Comparison of ENCODE assay signal across 8 cellular contexts in the genomic region with DNA sequence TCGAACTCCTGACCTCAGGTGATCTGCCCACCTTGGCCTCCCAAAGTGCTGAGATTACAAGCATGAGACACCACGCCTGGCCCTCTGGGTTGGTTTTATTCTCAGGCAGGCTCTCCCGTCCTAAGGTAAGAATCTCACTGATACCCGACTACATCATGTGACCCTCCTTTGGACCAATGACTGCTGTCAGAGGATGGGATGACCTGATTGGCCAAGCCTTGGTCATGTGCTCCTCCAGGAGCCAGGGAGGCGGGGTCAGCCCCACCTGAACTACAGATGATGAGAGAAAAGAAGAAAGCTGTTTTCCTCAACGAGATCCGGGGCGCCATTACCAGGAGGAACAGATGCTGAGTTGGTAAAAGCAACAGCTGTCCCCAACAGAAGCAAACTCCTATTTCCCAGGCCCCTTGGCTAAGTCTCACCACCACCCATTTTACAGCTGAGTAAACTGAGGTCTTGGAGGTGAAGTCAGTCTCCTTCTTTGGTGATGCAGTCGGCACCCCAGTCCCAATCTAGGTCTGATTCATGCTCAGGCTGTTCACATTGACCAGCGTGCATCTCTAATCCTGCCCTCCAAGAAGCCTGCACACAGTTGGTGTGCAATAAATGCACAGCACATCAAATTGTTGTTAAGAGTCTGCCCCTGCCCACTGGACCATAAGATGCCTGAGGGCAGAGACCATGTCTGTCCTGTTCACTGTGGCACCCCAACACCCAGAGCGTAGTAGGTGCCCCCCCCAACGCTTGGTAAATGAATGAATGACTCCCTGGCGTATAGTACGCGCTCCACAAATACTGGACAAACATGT.
DNase-seq lines count a peak whose midpoint lies in the region; ATAC-seq, FAIRE-seq and TF ChIP-seq lines count a peak whose summit lies in the region.

No MANE protein-coding gene starts in this region.

- no peak for FAIRE-seq in astrocyte (lab: Jason Lieb, UNC)

- H3K9me3 Mint-ChIP-seq in astrocyte (ENCODE audit: unreplicated experiment): peaks cover 7% of the 10 kb centered on the region

- no peak overlapping the region for H3K4me3 ChIP-seq in astrocyte (ENCODE audit: insufficient read depth, low read depth, low read length)
- no peak overlapping the region for H3K4me3 ChIP-seq in osteoblast (ENCODE audit: insufficient read depth, low read length)

- H3K4me2 ChIP-seq in astrocyte (ENCODE audit: low read length) (no peak overlapping the region), osteoblast (ENCODE audit: insufficient read depth, low read length) (no peak overlapping the region)

- H3K4me1 ChIP-seq in astrocyte (ENCODE audit: insufficient read depth, low read length): peaks cover 48% of the 10 kb centered on the region
- peaks cover 33% of the 10 kb centered on the region for H3K4me1 ChIP-seq in osteoblast (ENCODE audit: insufficient read depth, low read length)

- H3K36me3 ChIP-seq in astrocyte (ENCODE audit: insufficient read depth, low read length) (no peaks in the 10 kb centered on the region), osteoblast (ENCODE audit: insufficient read depth, low read length) (no peaks in the 10 kb centered on the region)

- H3K4me3 Mint-ChIP-seq in astrocyte (ENCODE audit: unreplicated experiment): peak overlapping the region; percentile 30
- H3K4me3 Mint-ChIP-seq in T-helper 17 cell: no peak overlapping the region

- peak; percentile 81 for DNase-seq in GM10266 (ENCODE audit: extremely low spot score)
- peak; percentile 53 for DNase-seq in HuH-7 (ENCODE audit: low spot score)
- DNase-seq in astrocyte (ENCODE audit: low read depth): no peak
- peak; percentile 78 for DNase-seq in osteoblast (ENCODE audit: insufficient read length, low spot score, missing footprints)
- no peak for DNase-seq in UCSD-AML1 (lab: John Stamatoyannopoulos, UW; ENCODE audit: unreplicated experiment)
- no peak for DNase-seq in activated T-cell treated with anti-CD3 and anti-CD28 coated beads for 4 hours
- DNase-seq in T-helper 17 cell: no peak

- H3K79me2 ChIP-seq in astrocyte (ENCODE audit: insufficient read depth, low read length) (no peaks in the 10 kb centered on the region), osteoblast (ENCODE audit: insufficient read depth, low read length) (no peaks in the 10 kb centered on the region)

- no peak for ATAC-seq in T-helper 17 cell
- no peak for ATAC-seq in HG02973 (IDR thresholded peaks at IDR 0.05; ENCODE audit: unreplicated experiment)

- H3K9me3 ChIP-seq in astrocyte (ENCODE audit: insufficient read depth, low read depth, low read length) (no peaks in the 10 kb centered on the region), osteoblast (ENCODE audit: low read depth, low read length) (peaks cover 3% of the 10 kb centered on the region), T-helper 17 cell (ENCODE audit: control insufficient read depth, low read length, poor library complexity, severe bottlenecking) (no peaks in the 10 kb centered on the region)

- H3K27ac ChIP-seq in astrocyte (ENCODE audit: low read depth, low read length) (peak overlapping the region; percentile 59), osteoblast (ENCODE audit: low read depth, low read length) (no peak overlapping the region)

- no peaks in the 10 kb centered on the region for H3K36me3 Mint-ChIP-seq in astrocyte (ENCODE audit: low read depth, unreplicated experiment)
- no peaks in the 10 kb centered on the region for H3K36me3 Mint-ChIP-seq in T-helper 17 cell (ENCODE audit: low read depth)

- H2AFZ ChIP-seq in astrocyte (ENCODE audit: low read depth, low read length): no peak overlapping the region
- no peak overlapping the region for H2AFZ ChIP-seq in osteoblast (ENCODE audit: low read length)

- peaks cover 32% of the 10 kb centered on the region for H3K4me1 Mint-ChIP-seq in astrocyte (ENCODE audit: low read depth, unreplicated experiment)
- H3K4me1 Mint-ChIP-seq in T-helper 17 cell: peaks cover 10% of the 10 kb centered on the region

- H3K27me3 ChIP-seq in astrocyte (ENCODE audit: insufficient read depth, low read length) (no peaks in the 10 kb centered on the region), osteoblast (ENCODE audit: insufficient read depth, low read length) (no peaks in the 10 kb centered on the region)

- H3K27ac Mint-ChIP-seq in astrocyte (ENCODE audit: unreplicated experiment) (no peak overlapping the region), T-helper 17 cell (no peak overlapping the region)

- H4K20me1 ChIP-seq in astrocyte (ENCODE audit: insufficient read depth, low read length): no peaks in the 10 kb centered on the region
- H4K20me1 ChIP-seq in osteoblast (ENCODE audit: insufficient read depth, low read length): peaks cover 2% of the 10 kb centered on the region

- H3K27me3 Mint-ChIP-seq in astrocyte (ENCODE audit: low read depth, unreplicated experiment) (peaks cover 4% of the 10 kb centered on the region), T-helper 17 cell (peaks cover 45% of the 10 kb centered on the region)

- no peak overlapping the region for H3K9ac ChIP-seq in astrocyte (ENCODE audit: low read length)

- no peak for TF ChIP-seq CTCF in GM10266 (IDR thresholded peaks at IDR 0.05; ENCODE audit: control insufficient read depth, insufficient read depth, low read depth, missing control alignments)
- no peak for TF ChIP-seq CTCF in astrocyte (IDR thresholded peaks at IDR 0.05; ENCODE audit: insufficient read depth, low read depth, low read length)
- no peak for TF ChIP-seq CTCF in osteoblast (IDR thresholded peaks at IDR 0.05; ENCODE audit: extremely low read depth, low read depth, low read length)

Comparison
In these comparisons a context has a peak if more than half of its experiments do, and no peak if none do; other contexts are left out.
1. DNase-seq: peak in GM10266 (single experiment), HuH-7 (single experiment) and osteoblast (single experiment); none in astrocyte (single experiment), UCSD-AML1 (single experiment), activated T-cell treated with anti-CD3 and anti-CD28 coated beads for 4 hours (single experiment) and T-helper 17 cell (0 of 3).